17 cellular contexts compared by ENCODE assay signal in genomic region chr22:22556995-22557925, GRCh38. TPM values are rescaled to one million over a fixed set of nuclear protein-coding genes. Genes with fewer than 3 reads are reported as not detected.
A peak's percentile ranks its signal among the peaks of the same experiment; 100 is the strongest.
DNase-seq lines count a peak whose midpoint lies in the region; ATAC-seq lines count a peak whose summit lies in the region.
"Had no signal": no experiment of that assay in that cellular context is flagged by ENCODE, and none has a peak within 500 bp of the region (broad histone marks: within the 10 kb centered on the region; RNA-seq: fewer than 3 reads in every experiment).

No MANE protein-coding gene starts in this region.

- peak overlapping the region in 2 of 3 donors; percentile 53 to 71 for H3K27ac Mint-ChIP-seq in IgD-negative memory B cell
- H3K27ac Mint-ChIP-seq: activated CD4-positive, alpha-beta T cell treated with anti-CD3 and anti-CD28 coated beads for 36 hours; activated naive CD8-positive, alpha-beta T cell treated with anti-CD3 and anti-CD28 coated beads, Interleukin-2, amount 50 U/mL, for 24 hours; activated T-helper 17 cell treated with anti-CD3 and anti-CD28 coated beads, Interleukin-2, amount 50 U/mL, for 72 hours; immature natural killer cell had no signal

- peak; percentile 99 for DNase-seq in COLO829 (ENCODE audit: low spot score)
- DNase-seq in NCI-H774 (lab: John Stamatoyannopoulos, UW): peak; percentile 17
- peak; percentile 77 for DNase-seq in inferior parietal cortex (ENCODE audit: extremely low spot score)
- no peak for DNase-seq in DMS79 (lab: John Stamatoyannopoulos, UW)
- DNase-seq in kidney tubule cell (ENCODE audit: low spot score): no peak
- DNase-seq in central memory CD4-positive, alpha-beta T cell: no peak
- DNase-seq: activated CD4-positive, alpha-beta T cell treated with anti-CD3 and anti-CD28 coated beads for 36 hours; activated naive CD8-positive, alpha-beta T cell treated with anti-CD3 and anti-CD28 coated beads, Interleukin-2, amount 50 U/mL, for 24 hours; brain microvascular endothelial cell; GOT3; heart left ventricle; immature natural killer cell; NCI-H1436; nucleus accumbens had no signal

- H3K27me3 Mint-ChIP-seq in IgD-negative memory B cell: no peaks in the 10 kb centered on the region
- H3K27me3 Mint-ChIP-seq: activated CD4-positive, alpha-beta T cell treated with anti-CD3 and anti-CD28 coated beads for 36 hours; activated naive CD8-positive, alpha-beta T cell treated with anti-CD3 and anti-CD28 coated beads, Interleukin-2, amount 50 U/mL, for 24 hours; activated T-helper 17 cell treated with anti-CD3 and anti-CD28 coated beads, Interleukin-2, amount 50 U/mL, for 72 hours had no signal

- peak overlapping the region in 1 of 4 donors; percentile 71 for H3K4me3 Mint-ChIP-seq in IgD-negative memory B cell
- H3K4me3 Mint-ChIP-seq: activated CD4-positive, alpha-beta T cell treated with anti-CD3 and anti-CD28 coated beads for 36 hours; activated naive CD8-positive, alpha-beta T cell treated with anti-CD3 and anti-CD28 coated beads, Interleukin-2, amount 50 U/mL, for 24 hours; activated T-helper 17 cell treated with anti-CD3 and anti-CD28 coated beads, Interleukin-2, amount 50 U/mL, for 72 hours; immature natural killer cell had no signal

- H3K4me1 Mint-ChIP-seq in IgD-negative memory B cell: peaks cover 2 to 6% (median 6%) of the 10 kb centered on the region in 3 donors
- H3K4me1 Mint-ChIP-seq: activated T-helper 17 cell treated with anti-CD3 and anti-CD28 coated beads, Interleukin-2, amount 50 U/mL, for 72 hours had no signal

- H3K36me3 Mint-ChIP-seq in IgD-negative memory B cell: peaks cover 2% of the 10 kb centered on the region
- H3K36me3 Mint-ChIP-seq: immature natural killer cell had no signal

- ATAC-seq in GM18870 (IDR thresholded peaks at IDR 0.05; ENCODE audit: unreplicated experiment): no peak
- ATAC-seq: activated CD4-positive, alpha-beta T cell treated with anti-CD3 and anti-CD28 coated beads for 36 hours; activated naive CD8-positive, alpha-beta T cell treated with anti-CD3 and anti-CD28 coated beads, Interleukin-2, amount 50 U/mL, for 24 hours; activated T-helper 17 cell treated with anti-CD3 and anti-CD28 coated beads, Interleukin-2, amount 50 U/mL, for 72 hours; heart left ventricle had no signal

- H3K9me3 Mint-ChIP-seq in IgD-negative memory B cell: no peaks in the 10 kb centered on the region
- H3K9me3 Mint-ChIP-seq: activated naive CD8-positive, alpha-beta T cell treated with anti-CD3 and anti-CD28 coated beads, Interleukin-2, amount 50 U/mL, for 24 hours; activated T-helper 17 cell treated with anti-CD3 and anti-CD28 coated beads, Interleukin-2, amount 50 U/mL, for 72 hours; immature natural killer cell had no signal

RNA-seq across cellular contexts. Expression of gene PRAME, which starts 1.8 kb away (rescaled TPM):
- polyA plus RNA-seq in IgD-negative memory B cell: not detected
- polyA plus RNA-seq: immature natural killer cell had no signal

RNA-seq across cellular contexts. Expression of gene ZNF280A, which starts 37.2 kb away (rescaled TPM):
- not detected for polyA plus RNA-seq in IgD-negative memory B cell
- polyA plus RNA-seq: heart left ventricle, immature natural killer cell had no signal

RNA-seq across cellular contexts. Expression of gene ZNF280B, which starts 48.7 kb away (rescaled TPM):
- 3.8 TPM for polyA plus RNA-seq in IgD-negative memory B cell

Comparison
In these comparisons a context has a peak if more than half of its experiments do, and no peak if none do; other contexts are left out.
1. DNase-seq: peak in COLO829 (single experiment), NCI-H774 (single experiment) and inferior parietal cortex (single experiment); none in DMS79 (single experiment), kidney tubule cell (single experiment) and central memory CD4-positive, alpha-beta T cell (single experiment).